ENCODE assay signal across 10 cellular contexts in genomic region chr1:202661136-202661845, GRCh38. TPM values are rescaled to one million over a fixed set of nuclear protein-coding genes. Genes with fewer than 3 reads are reported as not detected.
DNase-seq lines count a peak whose midpoint lies in the region; ATAC-seq, FAIRE-seq and TF ChIP-seq lines count a peak whose summit lies in the region.
"Had no signal": no experiment of that assay in that cellular context is flagged by ENCODE, and none has a peak within 500 bp of the region (broad histone marks: within the 10 kb centered on the region; RNA-seq: fewer than 3 reads in every experiment).

No MANE protein-coding gene starts in this region.

- intact Hi-C loops in kidney (cut with DNase I): no loop called here

- 76 to 78% methylated on average over 13 of the region's 13 CpGs for WGBS in tibial nerve, 2 donors

- no peaks in the 10 kb centered on the region for H3K9me3 ChIP-seq in kidney (ENCODE audit: control insufficient read depth in 1 of 2, low read length in 2 of 2)
- no peaks in the 10 kb centered on the region for H3K9me3 ChIP-seq in tibial nerve
- H3K9me3 ChIP-seq: gastroesophageal sphincter had no signal

- FAIRE-seq in GM12891 (lab: Jason Lieb, UNC) (peak; percentile 72), kidney (lab: Jason Lieb, UNC) (no peak)

- no peak overlapping the region for H3K9ac ChIP-seq in kidney (ENCODE audit: low read length in 2 of 2)

- H3K4me3 ChIP-seq in kidney (ENCODE audit: low read length in 2 of 2) (no peak overlapping the region), tibial nerve (no peak overlapping the region)
- H3K4me3 ChIP-seq: gastroesophageal sphincter had no signal

- peak; percentile 56 for TF ChIP-seq CTCF in C4-2B (conservative IDR thresholded peaks at IDR 0.05)
- peak; percentile 17; the same call in 1 of the 2 replicates for TF ChIP-seq CTCF in RWPE1 (conservative IDR thresholded peaks at IDR 0.05; ENCODE audit: low read depth)
- TF ChIP-seq CTCF in kidney (IDR thresholded peaks at IDR 0.05; ENCODE audit: borderline replicate concordance, extremely low read depth, insufficient read depth): peak; percentile 3
- no peak for TF ChIP-seq CTCF in tibial nerve (IDR thresholded peaks at IDR 0.05)

- H3K27ac ChIP-seq in C4-2B (no peak overlapping the region), RWPE1 (no peak overlapping the region), kidney (ENCODE audit: low read depth in 2 of 2, low read length in 2 of 2) (no peak overlapping the region), tibial nerve (no peak overlapping the region)
- H3K27ac ChIP-seq: gastroesophageal sphincter had no signal

- in situ Hi-C loops in KBM-7 (cut with MboI; ENCODE audit: low pct_unique_long_range_greater_than_20kb, low sequenced_read_pairs): no loop called here

- no peak for TF ChIP-seq EP300 in tibial nerve (IDR thresholded peaks at IDR 0.05)

- H3K36me3 ChIP-seq in kidney (ENCODE audit: control insufficient read depth in 1 of 2, insufficient read depth in 2 of 2, low read length in 2 of 2) (no peaks in the 10 kb centered on the region), tibial nerve (no peaks in the 10 kb centered on the region)
- H3K36me3 ChIP-seq: gastroesophageal sphincter had no signal

- TF ChIP-seq POLR2A in GM12891 (IDR thresholded peaks at IDR 0.05; ENCODE audit: low read depth, low read length) (no peak), tibial nerve (IDR thresholded peaks at IDR 0.05) (no peak)

- H3K4me1 ChIP-seq in kidney (ENCODE audit: control insufficient read depth in 1 of 2, insufficient read depth in 1 of 2, low read depth in 1 of 2, low read length in 2 of 2) (no peaks in the 10 kb centered on the region), tibial nerve (no peaks in the 10 kb centered on the region)
- H3K4me1 ChIP-seq: gastroesophageal sphincter had no signal

- no peak for DNase-seq in GM12891 (ENCODE audit: insufficient read length, low spot score)
- no peak for DNase-seq in RWPE1 (ENCODE audit: low spot score)
- no peak for DNase-seq in kidney
- DNase-seq in tibial nerve (ENCODE audit: low spot score in 2 of 2): no peak
- no peak for DNase-seq in globus pallidus (ENCODE audit: low spot score)
- no peak for DNase-seq in KBM-7
- DNase-seq: activated CD4-positive, alpha-beta T cell treated with anti-CD3 and anti-CD28 coated beads for 1 hour had no signal

- H3K27me3 ChIP-seq in tibial nerve: peaks cover 0 to 57% of the 10 kb centered on the region in 2 donors

- CTCF ChIA-PET in RWPE1 (lab: Yijun Ruan, JAX): interaction anchor here (0.5 to 1.1 kb wide), 4 partner anchors 9 to 316 kb away, joined by 3 to 13 read pairs (median 4); no protein-coding TSS in a partner anchor

- POLR2A ChIA-PET in RWPE1 (lab: Yijun Ruan, JAX; ENCODE audit: low non-redundant PET): no interaction called here

- ATAC-seq in GM19395 (IDR thresholded peaks at IDR 0.05; ENCODE audit: unreplicated experiment): no peak
- ATAC-seq: gastroesophageal sphincter had no signal

TF ChIP-seq in GM12891, 5 proteins besides CTCF, POLR2A, EP300 and RAD21:
- TF ChIP-seq TAF1 (IDR thresholded peaks at IDR 0.05; ENCODE audit: low read depth, low read length): no peak
- no peak for TF ChIP-seq PAX5 (IDR thresholded peaks at IDR 0.05; ENCODE audit: insufficient read depth, low read length, severe bottlenecking)
- TF ChIP-seq POLR2AphosphoS5 (IDR thresholded peaks at IDR 0.05; ENCODE audit: low read depth, low read length): no peak
- no peak for TF ChIP-seq POU2F2 (IDR thresholded peaks at IDR 0.05; ENCODE audit: low read depth, low read length)
- no peak for TF ChIP-seq SPI1 (IDR thresholded peaks at IDR 0.05; ENCODE audit: low read depth, low read length)
TF ChIP-seq in GM12891: peak in this region for 0.

RNA-seq across cellular contexts. Expression of gene SYT2, which starts 49.0 kb away (rescaled TPM):
- polyA plus RNA-seq in GM12891 (2012; ENCODE audit: low read depth, missing spikeins): 0.01 TPM
- total RNA-seq in kidney (0.19 TPM), tibial nerve (under 1 TPM in 1 of 4 donors, not detected in 3; under 0.01 TPM)
- polyA plus RNA-seq in kidney (ENCODE audit: insufficient read depth, low read depth, low replicate concordance): 0.15 TPM

Comparison
In these comparisons a context has a peak if more than half of its experiments do, and no peak if none do; other contexts are left out.
1. CTCF ChIP-seq: peak in C4-2B (single experiment), RWPE1 (single experiment) and kidney (single experiment); none in tibial nerve (0 of 5).